Comparison of ENCODE assay signal across 8 cellular contexts in the genomic region with DNA sequence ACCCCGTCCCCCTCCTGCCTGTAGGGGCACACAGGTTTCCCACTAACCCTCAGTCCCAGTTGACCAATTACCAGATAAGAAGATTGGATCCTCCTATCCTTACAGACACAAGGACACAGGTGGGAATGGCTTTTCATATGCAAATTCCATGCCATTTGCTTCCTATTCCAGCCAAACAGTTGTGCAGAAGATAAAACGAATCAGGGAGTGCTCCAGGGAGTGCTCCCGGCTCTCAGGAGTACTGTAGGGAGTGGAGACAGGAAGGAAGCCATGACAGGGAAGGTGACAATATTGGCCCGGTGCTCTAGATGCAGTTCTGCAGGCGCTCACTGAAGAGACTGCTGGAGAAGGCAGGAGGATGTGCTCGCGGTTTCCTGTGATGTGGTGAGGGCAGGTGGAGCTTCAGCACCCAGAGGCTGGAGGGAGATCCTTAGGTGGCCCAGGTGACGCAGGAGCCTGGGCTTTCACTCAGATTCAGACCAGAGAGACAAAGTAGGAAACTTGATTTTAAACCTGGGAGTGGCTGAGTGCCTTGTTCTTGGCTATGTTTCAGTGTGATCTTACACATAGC.
A peak's percentile ranks its signal among the peaks of the same experiment; 100 is the strongest.
DNase-seq lines count a peak whose midpoint lies in the region; ATAC-seq and TF ChIP-seq lines count a peak whose summit lies in the region.

No MANE protein-coding gene starts in this region.

- H3K27ac ChIP-seq in upper lobe of right lung: no peak overlapping the region
- H3K27ac ChIP-seq in Karpas-422 (ENCODE audit: low read length): no peak overlapping the region

- H2AFZ ChIP-seq in Karpas-422 (ENCODE audit: low read length): no peak overlapping the region

- H3K4me1 Mint-ChIP-seq in activated naive CD8-positive, alpha-beta T cell treated with anti-CD3 and anti-CD28 coated beads, Interleukin-2, amount 10 ng/mL, durations not matched to agents 7 days and 5 days: peaks cover 49% of the 10 kb centered on the region

- no peaks in the 10 kb centered on the region for H4K20me1 ChIP-seq in Karpas-422 (ENCODE audit: insufficient read depth, low read depth, low read length)

- no peaks in the 10 kb centered on the region for H3K9me2 ChIP-seq in Karpas-422 (replicated peaks; ENCODE audit: insufficient read depth, low read length)

- H3K9me3 ChIP-seq in upper lobe of right lung: no peaks in the 10 kb centered on the region
- H3K9me3 ChIP-seq in Karpas-422 (ENCODE audit: low read length): no peaks in the 10 kb centered on the region

- DNase-seq in GM10266 (ENCODE audit: extremely low spot score) (peak; percentile 41), T follicular helper cell (ENCODE audit: low read depth) (peak; percentile 80), upper lobe of right lung (no peak), Karpas-422 (no peak)
- DNase-seq in activated naive CD8-positive, alpha-beta T cell treated with anti-CD3 and anti-CD28 coated beads, Interleukin-2, amount 10 ng/mL, durations not matched to agents 7 days and 5 days: peak; percentile 85
- peak; percentile 34 to 38 for DNase-seq in stimulated activated CD4-positive, alpha-beta T cell treated with anti-CD3 and anti-CD28 coated beads, Interleukin-1b, Interleukin-23, amount 100 ng/mL, for 1 hour (ENCODE audit: low read depth in 2 of 2)

- intact Hi-C loops in upper lobe of right lung (cut with DNase I): no loop called here

- peaks cover 9% of the 10 kb centered on the region for H3K36me3 Mint-ChIP-seq in activated naive CD8-positive, alpha-beta T cell treated with anti-CD3 and anti-CD28 coated beads, Interleukin-2, amount 10 ng/mL, durations not matched to agents 7 days and 5 days

- peak overlapping the region; percentile 80 for H3K4me3 Mint-ChIP-seq in activated naive CD8-positive, alpha-beta T cell treated with anti-CD3 and anti-CD28 coated beads, Interleukin-2, amount 10 ng/mL, durations not matched to agents 7 days and 5 days

- H3K27ac Mint-ChIP-seq in activated naive CD8-positive, alpha-beta T cell treated with anti-CD3 and anti-CD28 coated beads, Interleukin-2, amount 10 ng/mL, durations not matched to agents 7 days and 5 days: peak overlapping the region; percentile 90

- H3K79me2 ChIP-seq in Karpas-422 (ENCODE audit: low read length): no peaks in the 10 kb centered on the region

- H3K4me2 ChIP-seq in Karpas-422 (ENCODE audit: low read depth, low read length, poor library complexity, severe bottlenecking): no peak overlapping the region

- H3K4me3 ChIP-seq in upper lobe of right lung (no peak overlapping the region), Karpas-422 (ENCODE audit: low read length) (no peak overlapping the region)

- no peaks in the 10 kb centered on the region for H3K27me3 Mint-ChIP-seq in activated naive CD8-positive, alpha-beta T cell treated with anti-CD3 and anti-CD28 coated beads, Interleukin-2, amount 10 ng/mL, durations not matched to agents 7 days and 5 days

- POLR2A ChIA-PET in activated naive CD8-positive, alpha-beta T cell treated with anti-CD3 and anti-CD28 coated beads, Interleukin-2, amount 10 ng/mL, durations not matched to agents 7 days and 5 days (lab: Charles Lee): interaction anchor here (0.7 to 5.2 kb wide), 11 partner anchors 9 to 323 kb away, joined by 3 to 38 read pairs (median 5); partner anchors contain the start of gene NFIL3

- no peaks in the 10 kb centered on the region for H3K9me3 Mint-ChIP-seq in activated naive CD8-positive, alpha-beta T cell treated with anti-CD3 and anti-CD28 coated beads, Interleukin-2, amount 10 ng/mL, durations not matched to agents 7 days and 5 days

- no peak overlapping the region for H3K9ac ChIP-seq in Karpas-422 (ENCODE audit: low read length)

- H3K36me3 ChIP-seq in upper lobe of right lung (no peaks in the 10 kb centered on the region), Karpas-422 (ENCODE audit: insufficient read depth, low read length) (no peaks in the 10 kb centered on the region)

- ATAC-seq in activated naive CD8-positive, alpha-beta T cell treated with anti-CD3 and anti-CD28 coated beads, Interleukin-2, amount 10 ng/mL, durations not matched to agents 7 days and 5 days (ENCODE audit: low read depth): peak; percentile 88
- no peak for ATAC-seq in GM21717 (IDR thresholded peaks at IDR 0.05; ENCODE audit: unreplicated experiment)
- no peak for ATAC-seq in upper lobe of right lung
- no peak for ATAC-seq in HG03025 (IDR thresholded peaks at IDR 0.05; ENCODE audit: low FRiP score, unreplicated experiment)

- TF ChIP-seq CTCF in GM10266 (IDR thresholded peaks at IDR 0.05; ENCODE audit: control insufficient read depth, insufficient read depth, low read depth, missing control alignments): no peak
- no peak for TF ChIP-seq CTCF in upper lobe of right lung (IDR thresholded peaks at IDR 0.05)

- H3K27me3 ChIP-seq in upper lobe of right lung (no peaks in the 10 kb centered on the region), Karpas-422 (ENCODE audit: low read length) (no peaks in the 10 kb centered on the region)

- H3K4me1 ChIP-seq in upper lobe of right lung (peaks cover 18% of the 10 kb centered on the region), Karpas-422 (ENCODE audit: low read length) (no peaks in the 10 kb centered on the region)

Comparison
In these comparisons a context has a peak if more than half of its experiments do, and no peak if none do; other contexts are left out.
1. DNase-seq: peak in GM10266 (single experiment), T follicular helper cell (single experiment), activated naive CD8-positive, alpha-beta T cell treated with anti-CD3 and anti-CD28 coated beads, Interleukin-2, amount 10 ng/mL, durations not matched to agents 7 days and 5 days (single experiment) and stimulated activated CD4-positive, alpha-beta T cell treated with anti-CD3 and anti-CD28 coated beads, Interleukin-1b, Interleukin-23, amount 100 ng/mL, for 1 hour (2 of 2); none in upper lobe of right lung (single experiment) and Karpas-422 (single experiment).